ENCODE assay signal across 2 cellular contexts in the genomic region with DNA sequence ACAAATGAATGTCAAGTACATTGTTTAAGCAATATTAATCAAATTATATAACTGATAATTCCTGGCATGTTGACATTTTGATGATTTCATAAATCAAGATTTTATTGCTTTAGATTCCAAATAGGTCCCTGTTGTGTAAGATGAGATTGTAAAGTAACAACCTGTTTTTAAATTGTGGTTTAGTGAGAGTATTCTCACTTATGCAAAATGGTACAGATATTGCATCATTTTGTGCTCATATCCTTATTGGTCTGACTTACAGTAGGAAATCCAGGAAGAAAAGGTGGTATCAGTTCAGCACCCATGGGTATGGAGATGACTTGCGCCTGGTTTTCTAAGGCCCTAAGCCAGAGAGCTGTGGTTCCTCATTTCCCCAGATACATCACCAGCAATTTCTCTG.
TF ChIP-seq lines count a peak whose summit lies in the region.

No MANE protein-coding gene starts in this region.

TF ChIP-seq in GM23338, 12 proteins besides CTCF, POLR2A, EP300 and RAD21 (continued from another document):
- TF ChIP-seq ZNF331 (CRISPR knock-in tag; IDR thresholded peaks at IDR 0.05; ENCODE audit: low read depth) (no peak), EZH2 (IDR thresholded peaks at IDR 0.05; ENCODE audit: low read depth, unreplicated experiment) (no peak), ZNF114 (CRISPR knock-in tag; IDR thresholded peaks at IDR 0.05) (no peak), NANOG (IDR thresholded peaks at IDR 0.05; ENCODE audit: borderline replicate concordance) (no peak), JUNB (IDR thresholded peaks at IDR 0.05; ENCODE audit: unreplicated experiment) (no peak)
- TF ChIP-seq, protein P1, sequence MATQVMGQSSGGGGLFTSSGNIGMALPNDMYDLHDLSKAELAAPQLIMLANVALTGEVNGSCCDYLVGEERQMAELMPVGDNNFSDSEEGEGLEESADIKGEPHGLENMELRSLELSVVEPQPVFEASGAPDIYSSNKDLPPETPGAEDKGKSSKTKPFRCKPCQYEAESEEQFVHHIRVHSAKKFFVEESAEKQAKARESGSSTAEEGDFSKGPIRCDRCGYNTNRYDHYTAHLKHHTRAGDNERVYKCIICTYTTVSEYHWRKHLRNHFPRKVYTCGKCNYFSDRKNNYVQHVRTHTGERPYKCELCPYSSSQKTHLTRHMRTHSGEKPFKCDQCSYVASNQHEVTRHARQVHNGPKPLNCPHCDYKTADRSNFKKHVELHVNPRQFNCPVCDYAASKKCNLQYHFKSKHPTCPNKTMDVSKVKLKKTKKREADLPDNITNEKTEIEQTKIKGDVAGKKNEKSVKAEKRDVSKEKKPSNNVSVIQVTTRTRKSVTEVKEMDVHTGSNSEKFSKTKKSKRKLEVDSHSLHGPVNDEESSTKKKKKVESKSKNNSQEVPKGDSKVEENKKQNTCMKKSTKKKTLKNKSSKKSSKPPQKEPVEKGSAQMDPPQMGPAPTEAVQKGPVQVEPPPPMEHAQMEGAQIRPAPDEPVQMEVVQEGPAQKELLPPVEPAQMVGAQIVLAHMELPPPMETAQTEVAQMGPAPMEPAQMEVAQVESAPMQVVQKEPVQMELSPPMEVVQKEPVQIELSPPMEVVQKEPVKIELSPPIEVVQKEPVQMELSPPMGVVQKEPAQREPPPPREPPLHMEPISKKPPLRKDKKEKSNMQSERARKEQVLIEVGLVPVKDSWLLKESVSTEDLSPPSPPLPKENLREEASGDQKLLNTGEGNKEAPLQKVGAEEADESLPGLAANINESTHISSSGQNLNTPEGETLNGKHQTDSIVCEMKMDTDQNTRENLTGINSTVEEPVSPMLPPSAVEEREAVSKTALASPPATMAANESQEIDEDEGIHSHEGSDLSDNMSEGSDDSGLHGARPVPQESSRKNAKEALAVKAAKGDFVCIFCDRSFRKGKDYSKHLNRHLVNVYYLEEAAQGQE (IDR thresholded peaks at IDR 0.05; ENCODE audit: unreplicated experiment) = no peak

TF ChIP-seq in K562, 482 proteins besides CTCF, POLR2A, EP300 and RAD21 (continued from another document):
- 0 out of 2 replicates have a peak, but pooled peaks have one; percentile 14 for TF ChIP-seq CEBPG (CRISPR knock-in tag; IDR thresholded peaks at IDR 0.05)
- TF ChIP-seq CEBPG (tag; conservative IDR thresholded peaks at IDR 0.05 in 1 of 2, IDR thresholded peaks at IDR 0.05 in 1 of 2) = peak; percentile 90
- TF ChIP-seq TRIM24 (IDR thresholded peaks at IDR 0.05) = peak; percentile 33 to 49; a peak in 2 of 4 replicates
- peak; percentile 68; the same call in 1 of the 2 replicates for TF ChIP-seq ZSCAN32 (CRISPR knock-in tag; IDR thresholded peaks at IDR 0.05)
- TF ChIP-seq, protein P2, sequence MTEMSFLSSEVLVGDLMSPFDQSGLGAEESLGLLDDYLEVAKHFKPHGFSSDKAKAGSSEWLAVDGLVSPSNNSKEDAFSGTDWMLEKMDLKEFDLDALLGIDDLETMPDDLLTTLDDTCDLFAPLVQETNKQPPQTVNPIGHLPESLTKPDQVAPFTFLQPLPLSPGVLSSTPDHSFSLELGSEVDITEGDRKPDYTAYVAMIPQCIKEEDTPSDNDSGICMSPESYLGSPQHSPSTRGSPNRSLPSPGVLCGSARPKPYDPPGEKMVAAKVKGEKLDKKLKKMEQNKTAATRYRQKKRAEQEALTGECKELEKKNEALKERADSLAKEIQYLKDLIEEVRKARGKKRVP (CRISPR knock-in tag; IDR thresholded peaks at IDR 0.05) = peak; percentile 73
- TF ChIP-seq POLR2H (tag; IDR thresholded peaks at IDR 0.05; ENCODE audit: low read depth) = 0 out of 2 replicates have a peak, but pooled peaks have one; percentile 24
- TF ChIP-seq ESRRA (IDR thresholded peaks at IDR 0.05; ENCODE audit: borderline replicate concordance, low read depth) = no peak
TF ChIP-seq in K562: peak in this region for 7.
